1 cellular context compared by ENCODE assay signal in the genomic region with DNA sequence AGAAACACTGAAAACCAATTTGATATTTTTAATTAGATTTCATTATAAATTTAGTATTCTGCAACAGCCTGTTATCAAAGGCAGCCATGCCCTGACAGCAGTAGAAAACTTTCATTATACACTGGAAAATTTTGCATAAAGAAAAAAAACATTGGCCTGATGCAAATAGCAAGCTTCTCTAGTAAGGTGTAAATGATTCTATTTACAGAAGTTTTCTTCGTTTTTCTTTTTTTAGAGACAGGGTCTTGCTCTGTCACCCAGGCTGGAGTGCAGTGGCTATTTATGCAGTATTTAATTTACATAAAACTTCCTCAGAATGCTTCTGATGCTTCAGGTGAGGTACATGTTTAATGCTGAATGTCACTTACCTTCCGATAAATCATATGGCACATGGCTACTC.
TF ChIP-seq lines count a peak whose summit lies in the region.

No MANE protein-coding gene starts in this region.

TF ChIP-seq in GM23338, 12 proteins besides CTCF, POLR2A, EP300 and RAD21 (continued from another document):
- TF ChIP-seq, protein P1, sequence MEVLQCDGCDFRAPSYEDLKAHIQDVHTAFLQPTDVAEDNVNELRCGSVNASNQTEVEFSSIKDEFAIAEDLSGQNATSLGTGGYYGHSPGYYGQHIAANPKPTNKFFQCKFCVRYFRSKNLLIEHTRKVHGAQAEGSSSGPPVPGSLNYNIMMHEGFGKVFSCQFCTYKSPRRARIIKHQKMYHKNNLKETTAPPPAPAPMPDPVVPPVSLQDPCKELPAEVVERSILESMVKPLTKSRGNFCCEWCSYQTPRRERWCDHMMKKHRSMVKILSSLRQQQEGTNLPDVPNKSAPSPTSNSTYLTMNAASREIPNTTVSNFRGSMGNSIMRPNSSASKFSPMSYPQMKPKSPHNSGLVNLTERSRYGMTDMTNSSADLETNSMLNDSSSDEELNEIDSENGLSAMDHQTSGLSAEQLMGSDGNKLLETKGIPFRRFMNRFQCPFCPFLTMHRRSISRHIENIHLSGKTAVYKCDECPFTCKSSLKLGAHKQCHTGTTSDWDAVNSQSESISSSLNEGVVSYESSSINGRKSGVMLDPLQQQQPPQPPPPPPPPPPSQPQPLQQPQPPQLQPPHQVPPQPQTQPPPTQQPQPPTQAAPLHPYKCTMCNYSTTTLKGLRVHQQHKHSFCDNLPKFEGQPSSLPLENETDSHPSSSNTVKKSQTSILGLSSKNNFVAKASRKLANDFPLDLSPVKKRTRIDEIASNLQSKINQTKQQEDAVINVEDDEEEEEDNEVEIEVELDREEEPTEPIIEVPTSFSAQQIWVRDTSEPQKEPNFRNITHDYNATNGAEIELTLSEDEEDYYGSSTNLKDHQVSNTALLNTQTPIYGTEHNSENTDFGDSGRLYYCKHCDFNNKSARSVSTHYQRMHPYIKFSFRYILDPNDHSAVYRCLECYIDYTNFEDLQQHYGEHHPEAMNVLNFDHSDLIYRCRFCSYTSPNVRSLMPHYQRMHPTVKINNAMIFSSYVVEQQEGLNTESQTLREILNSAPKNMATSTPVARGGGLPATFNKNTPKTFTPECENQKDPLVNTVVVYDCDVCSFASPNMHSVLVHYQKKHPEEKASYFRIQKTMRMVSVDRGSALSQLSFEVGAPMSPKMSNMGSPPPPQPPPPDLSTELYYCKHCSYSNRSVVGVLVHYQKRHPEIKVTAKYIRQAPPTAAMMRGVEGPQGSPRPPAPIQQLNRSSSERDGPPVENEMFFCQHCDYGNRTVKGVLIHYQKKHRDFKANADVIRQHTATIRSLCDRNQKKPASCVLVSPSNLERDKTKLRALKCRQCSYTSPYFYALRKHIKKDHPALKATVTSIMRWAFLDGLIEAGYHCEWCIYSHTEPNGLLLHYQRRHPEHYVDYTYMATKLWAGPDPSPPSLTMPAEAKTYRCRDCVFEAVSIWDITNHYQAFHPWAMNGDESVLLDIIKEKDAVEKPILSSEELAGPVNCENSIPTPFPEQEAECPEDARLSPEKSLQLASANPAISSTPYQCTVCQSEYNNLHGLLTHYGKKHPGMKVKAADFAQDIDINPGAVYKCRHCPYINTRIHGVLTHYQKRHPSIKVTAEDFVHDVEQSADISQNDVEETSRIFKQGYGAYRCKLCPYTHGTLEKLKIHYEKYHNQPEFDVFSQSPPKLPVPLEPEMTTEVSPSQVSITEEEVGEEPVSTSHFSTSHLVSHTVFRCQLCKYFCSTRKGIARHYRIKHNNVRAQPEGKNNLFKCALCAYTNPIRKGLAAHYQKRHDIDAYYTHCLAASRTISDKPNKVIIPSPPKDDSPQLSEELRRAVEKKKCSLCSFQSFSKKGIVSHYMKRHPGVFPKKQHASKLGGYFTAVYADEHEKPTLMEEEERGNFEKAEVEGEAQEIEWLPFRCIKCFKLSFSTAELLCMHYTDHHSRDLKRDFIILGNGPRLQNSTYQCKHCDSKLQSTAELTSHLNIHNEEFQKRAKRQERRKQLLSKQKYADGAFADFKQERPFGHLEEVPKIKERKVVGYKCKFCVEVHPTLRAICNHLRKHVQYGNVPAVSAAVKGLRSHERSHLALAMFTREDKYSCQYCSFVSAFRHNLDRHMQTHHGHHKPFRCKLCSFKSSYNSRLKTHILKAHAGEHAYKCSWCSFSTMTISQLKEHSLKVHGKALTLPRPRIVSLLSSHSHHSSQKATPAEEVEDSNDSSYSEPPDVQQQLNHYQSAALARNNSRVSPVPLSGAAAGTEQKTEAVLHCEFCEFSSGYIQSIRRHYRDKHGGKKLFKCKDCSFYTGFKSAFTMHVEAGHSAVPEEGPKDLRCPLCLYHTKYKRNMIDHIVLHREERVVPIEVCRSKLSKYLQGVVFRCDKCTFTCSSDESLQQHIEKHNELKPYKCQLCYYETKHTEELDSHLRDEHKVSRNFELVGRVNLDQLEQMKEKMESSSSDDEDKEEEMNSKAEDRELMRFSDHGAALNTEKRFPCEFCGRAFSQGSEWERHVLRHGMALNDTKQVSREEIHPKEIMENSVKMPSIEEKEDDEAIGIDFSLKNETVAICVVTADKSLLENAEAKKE (CRISPR knock-in tag; IDR thresholded peaks at IDR 0.05) = no peak
- TF ChIP-seq ZNF114 (CRISPR knock-in tag; IDR thresholded peaks at IDR 0.05) (no peak), POLR2AphosphoS5 (IDR thresholded peaks at IDR 0.05; ENCODE audit: low read depth) (no peak), NANOG (IDR thresholded peaks at IDR 0.05; ENCODE audit: borderline replicate concordance) (no peak), ZNF331 (CRISPR knock-in tag; IDR thresholded peaks at IDR 0.05; ENCODE audit: low read depth) (no peak), CREB1 (CRISPR knock-in tag; IDR thresholded peaks at IDR 0.05; ENCODE audit: low read depth) (no peak)
- TF ChIP-seq, protein P2, sequence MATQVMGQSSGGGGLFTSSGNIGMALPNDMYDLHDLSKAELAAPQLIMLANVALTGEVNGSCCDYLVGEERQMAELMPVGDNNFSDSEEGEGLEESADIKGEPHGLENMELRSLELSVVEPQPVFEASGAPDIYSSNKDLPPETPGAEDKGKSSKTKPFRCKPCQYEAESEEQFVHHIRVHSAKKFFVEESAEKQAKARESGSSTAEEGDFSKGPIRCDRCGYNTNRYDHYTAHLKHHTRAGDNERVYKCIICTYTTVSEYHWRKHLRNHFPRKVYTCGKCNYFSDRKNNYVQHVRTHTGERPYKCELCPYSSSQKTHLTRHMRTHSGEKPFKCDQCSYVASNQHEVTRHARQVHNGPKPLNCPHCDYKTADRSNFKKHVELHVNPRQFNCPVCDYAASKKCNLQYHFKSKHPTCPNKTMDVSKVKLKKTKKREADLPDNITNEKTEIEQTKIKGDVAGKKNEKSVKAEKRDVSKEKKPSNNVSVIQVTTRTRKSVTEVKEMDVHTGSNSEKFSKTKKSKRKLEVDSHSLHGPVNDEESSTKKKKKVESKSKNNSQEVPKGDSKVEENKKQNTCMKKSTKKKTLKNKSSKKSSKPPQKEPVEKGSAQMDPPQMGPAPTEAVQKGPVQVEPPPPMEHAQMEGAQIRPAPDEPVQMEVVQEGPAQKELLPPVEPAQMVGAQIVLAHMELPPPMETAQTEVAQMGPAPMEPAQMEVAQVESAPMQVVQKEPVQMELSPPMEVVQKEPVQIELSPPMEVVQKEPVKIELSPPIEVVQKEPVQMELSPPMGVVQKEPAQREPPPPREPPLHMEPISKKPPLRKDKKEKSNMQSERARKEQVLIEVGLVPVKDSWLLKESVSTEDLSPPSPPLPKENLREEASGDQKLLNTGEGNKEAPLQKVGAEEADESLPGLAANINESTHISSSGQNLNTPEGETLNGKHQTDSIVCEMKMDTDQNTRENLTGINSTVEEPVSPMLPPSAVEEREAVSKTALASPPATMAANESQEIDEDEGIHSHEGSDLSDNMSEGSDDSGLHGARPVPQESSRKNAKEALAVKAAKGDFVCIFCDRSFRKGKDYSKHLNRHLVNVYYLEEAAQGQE (IDR thresholded peaks at IDR 0.05; ENCODE audit: unreplicated experiment) = no peak
